ENCODE assay signal across 24 cellular contexts in genomic region chr6:19753822-19754221, GRCh38.
DNase-seq lines count a peak whose midpoint lies in the region; ATAC-seq and TF ChIP-seq lines count a peak whose summit lies in the region.
"Had no signal": no experiment of that assay in that cellular context is flagged by ENCODE, and none has a peak within 500 bp of the region (broad histone marks: within the 10 kb centered on the region; RNA-seq: fewer than 3 reads in every experiment).

No MANE protein-coding gene starts in this region.

- H3K4me1 Mint-ChIP-seq in nephron progenitor cell (peaks cover 58% of the 10 kb centered on the region), T-cell (no peaks in the 10 kb centered on the region)
- H3K4me1 Mint-ChIP-seq in naive thymus-derived CD8-positive, alpha-beta T cell: peaks cover 0 to 2% (median 0%) of the 10 kb centered on the region in 4 donors
- H3K4me1 Mint-ChIP-seq: CD14-positive monocyte had no signal

- peak; percentile 2 for DNase-seq in G401 (ENCODE audit: low spot score)
- DNase-seq in NCI-H146 (lab: John Stamatoyannopoulos, UW): peak; percentile 81
- peak; percentile 88 for DNase-seq in NCI-H524 treated with DMSO at 0.1 percent for 48 hours (lab: John Stamatoyannopoulos, UW)
- peak; percentile 6 for DNase-seq in nephron progenitor cell
- DNase-seq in central memory CD4-positive, alpha-beta T cell: no peak
- DNase-seq in T-cell: no peak
- DNase-seq in naive thymus-derived CD8-positive, alpha-beta T cell: no peak
- no peak for DNase-seq in ureter (ENCODE audit: low spot score)
- DNase-seq: activated CD8-positive, alpha-beta T cell treated with anti-CD3 and anti-CD28 coated beads for 36 hours; activated gamma-delta T cell; activated T-cell treated with anti-CD3 and anti-CD28 coated beads for 4 hours; colonic mucosa; effector memory CD8-positive, alpha-beta T cell; esophagus squamous epithelium; gastrocnemius medialis; GF-D8; islet precursor cell; Karpas-422; NCI-H226; OCI-M1; Right ventricle myocardium superior; stimulated activated CD4-positive, alpha-beta T cell treated with anti-CD3 and anti-CD28 coated beads, Interleukin-4, amount 100 ng/mL, for 1 hour; stimulated activated naive CD4-positive, alpha-beta T cell treated with Interleukin-2 at 50 U/mL for 16 hours had no signal

- in situ Hi-C loops in G401 (cut with HindIII; ENCODE audit: low sequenced_read_pairs): no loop called here

- CTCF ChIA-PET in T-cell (lab: Charles Lee): no interaction called here

- no peak for TF ChIP-seq CTCF in nephron progenitor cell (IDR thresholded peaks at IDR 0.05)

- ATAC-seq in T-cell (replicated peaks in 1 of 4): no peak
- ATAC-seq in naive thymus-derived CD8-positive, alpha-beta T cell: no peak
- ATAC-seq: activated CD8-positive, alpha-beta T cell treated with anti-CD3 and anti-CD28 coated beads for 36 hours; effector memory CD8-positive, alpha-beta T cell; gastrocnemius medialis had no signal

- H3K9me3 Mint-ChIP-seq in nephron progenitor cell: no peaks in the 10 kb centered on the region
- H3K9me3 Mint-ChIP-seq in T-cell: peaks cover 0 to 12% (median 0%) of the 10 kb centered on the region in 3 donors
- H3K9me3 Mint-ChIP-seq in naive thymus-derived CD8-positive, alpha-beta T cell: peaks cover 0 to 5% (median 0%) of the 10 kb centered on the region in 9 donors
- H3K9me3 Mint-ChIP-seq: activated CD8-positive, alpha-beta T cell treated with anti-CD3 and anti-CD28 coated beads for 36 hours had no signal

- H3K36me3 Mint-ChIP-seq in nephron progenitor cell (ENCODE audit: low read depth): no peaks in the 10 kb centered on the region
- H3K36me3 Mint-ChIP-seq in T-cell: no peaks in the 10 kb centered on the region
- no peaks in the 10 kb centered on the region for H3K36me3 Mint-ChIP-seq in naive thymus-derived CD8-positive, alpha-beta T cell
- H3K36me3 Mint-ChIP-seq: CD14-positive monocyte had no signal

- POLR2A ChIA-PET in T-cell (lab: Charles Lee): no interaction called here
- POLR2A ChIA-PET in naive thymus-derived CD8-positive, alpha-beta T cell (lab: Charles Lee): no interaction called here

- peak overlapping the region; percentile 55 for H3K27ac Mint-ChIP-seq in nephron progenitor cell
- no peak overlapping the region for H3K27ac Mint-ChIP-seq in T-cell
- H3K27ac Mint-ChIP-seq in naive thymus-derived CD8-positive, alpha-beta T cell: no peak overlapping the region
- H3K27ac Mint-ChIP-seq: activated CD8-positive, alpha-beta T cell treated with anti-CD3 and anti-CD28 coated beads for 36 hours; CD14-positive monocyte; effector memory CD8-positive, alpha-beta T cell had no signal

- H3K27me3 Mint-ChIP-seq in nephron progenitor cell (ENCODE audit: low read depth, poor library complexity) (peaks cover 3% of the 10 kb centered on the region), T-cell (peaks cover 0 to 2% of the 10 kb centered on the region in 2 donors)
- H3K27me3 Mint-ChIP-seq in naive thymus-derived CD8-positive, alpha-beta T cell: peaks cover 0 to 10% (median 2%) of the 10 kb centered on the region in 5 donors
- H3K27me3 Mint-ChIP-seq: activated CD8-positive, alpha-beta T cell treated with anti-CD3 and anti-CD28 coated beads for 36 hours; effector memory CD8-positive, alpha-beta T cell had no signal

- H3K4me3 Mint-ChIP-seq in nephron progenitor cell: peak overlapping the region; percentile 33
- no peak overlapping the region for H3K4me3 Mint-ChIP-seq in T-cell
- no peak overlapping the region for H3K4me3 Mint-ChIP-seq in naive thymus-derived CD8-positive, alpha-beta T cell
- H3K4me3 Mint-ChIP-seq: activated CD8-positive, alpha-beta T cell treated with anti-CD3 and anti-CD28 coated beads for 36 hours; CD14-positive monocyte; effector memory CD8-positive, alpha-beta T cell had no signal

Comparison
In these comparisons a context has a peak if more than half of its experiments do, and no peak if none do; other contexts are left out.
1. DNase-seq: peak in G401 (single experiment), NCI-H146 (single experiment), NCI-H524 treated with DMSO at 0.1 percent for 48 hours (single experiment) and nephron progenitor cell (single experiment); none in central memory CD4-positive, alpha-beta T cell (single experiment), T-cell (0 of 34), naive thymus-derived CD8-positive, alpha-beta T cell (0 of 10) and ureter (single experiment).